In the genomic region with DNA sequence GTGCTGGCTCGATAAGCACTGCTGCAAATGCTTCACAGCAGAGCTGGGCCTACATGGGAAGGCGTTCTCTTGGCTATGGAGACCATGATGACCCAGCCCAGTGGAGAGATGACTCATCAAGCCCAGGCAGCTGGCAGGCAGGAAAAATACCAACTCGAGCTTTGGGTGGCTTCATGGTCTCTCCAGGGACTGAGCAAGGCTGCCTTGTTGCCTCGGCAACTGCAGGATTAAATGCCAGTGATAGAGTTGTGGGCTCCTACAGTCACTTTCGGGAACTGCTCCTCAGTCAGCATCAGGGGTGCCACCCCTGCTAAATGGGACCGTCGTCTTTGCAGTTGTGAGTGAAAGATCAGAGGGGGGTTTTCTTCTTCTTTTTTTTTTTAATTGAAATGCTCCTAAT, we compare ENCODE assay signal across 9 cellular contexts. TPM values are rescaled to one million over a fixed set of nuclear protein-coding genes. Genes with fewer than 3 reads are reported as not detected.
DNase-seq lines count a peak whose midpoint lies in the region; ATAC-seq, FAIRE-seq and TF ChIP-seq lines count a peak whose summit lies in the region.
"Had no signal": no experiment of that assay in that cellular context is flagged by ENCODE, and none has a peak within 500 bp of the region (broad histone marks: within the 10 kb centered on the region; RNA-seq: fewer than 3 reads in every experiment).

No MANE protein-coding gene starts in this region.

- no peaks in the 10 kb centered on the region for H3K27me3 ChIP-seq in HepG2 (ENCODE audit: control insufficient read depth in 1 of 2, insufficient read depth in 2 of 2, low read length in 2 of 2)
- H3K27me3 ChIP-seq: right lobe of liver had no signal

- no TSS peak for BruUV-seq in HepG2 (replicated peaks; lab: Mats Ljungman, UMichigan)

- FAIRE-seq in HepG2 (lab: Jason Lieb, UNC), result no peak

- in situ Hi-C loops in HepG2 (cut with HindIII; ENCODE audit: extremely low pct_ligation_motif_present, low pct_unique_long_range_greater_than_20kb), result loop anchor here (25.0 kb wide), 3 partner anchors 375 to 1050 kb away; no protein-coding TSS in a partner anchor

- H3K4me3 ChIP-seq in HepG2 (replicated peaks in 1 of 3; ENCODE audit: insufficient read depth in 1 of 3, low read depth in 2 of 3, low read length in 3 of 3), result no peak overlapping the region
- H3K4me3 ChIP-seq: right lobe of liver had no signal

- TF ChIP-seq EP300 in Ishikawa (IDR thresholded peaks at IDR 0.05; ENCODE audit: borderline replicate concordance) (no peak), HepG2 (IDR thresholded peaks at IDR 0.05; ENCODE audit: low read depth in 2 of 2, low read length in 2 of 2) (no peak), HepG2 (CRISPR knock-in tag; IDR thresholded peaks at IDR 0.05; ENCODE audit: borderline replicate concordance) (no peak)

- H3K4me2 ChIP-seq in HepG2 (ENCODE audit: low read depth, low read length), result no peak overlapping the region

- H3K27ac ChIP-seq in HepG2 (ENCODE audit: extremely low read length, insufficient read depth, low read length), result no peak overlapping the region
- H3K27ac ChIP-seq: right lobe of liver had no signal

- POLR2A ChIA-PET in HepG2 (lab: Yijun Ruan, JAX), result no interaction called here

- WGBS in HepG2 (ENCODE audit: low lambda C conversion rate), result 97% methylated on average over 3 of the region's 7 CpGs

- intact Hi-C loops in HepG2 (cut with micrococcal nuclease; ENCODE audit: unreplicated experiment), result no loop called here

- no peak overlapping the region for H2AFZ ChIP-seq in HepG2 (ENCODE audit: low read length)

- CTCF ChIA-PET in HepG2 (lab: Yijun Ruan, JAX; ENCODE audit: low intra/inter-chr PET ratio, low total read pairs), result no interaction called here

- TF ChIP-seq RAD21 in Ishikawa (IDR thresholded peaks at IDR 0.05; ENCODE audit: low read depth), result no peak
- no peak for TF ChIP-seq RAD21 in HepG2 (CRISPR knock-in tag; IDR thresholded peaks at IDR 0.05)

- H3K36me3 ChIP-seq in HepG2 (replicated peaks in 1 of 2; ENCODE audit: control insufficient read depth in 1 of 2, insufficient read depth in 2 of 2, low read length in 2 of 2), result peaks cover 3 to 10% of the 10 kb centered on the region in 2 experiments; a peak in 2 of 5 replicates

- no peak for TF ChIP-seq POLR2A in HepG2 (IDR thresholded peaks at IDR 0.05; ENCODE audit: insufficient read depth in 1 of 2, low read depth in 2 of 2, low read length in 2 of 2)

- no peak overlapping the region for H3K9ac ChIP-seq in HepG2 (ENCODE audit: insufficient read depth, low read depth, low read length)

- ATAC-seq in HepG2, result no peak
- ATAC-seq in HG03378 (IDR thresholded peaks at IDR 0.05; ENCODE audit: unreplicated experiment), result no peak

- DNase-seq in AG09319 (ENCODE audit: extremely low read depth, low read depth) (peak; percentile 87), amygdala (lab: John Stamatoyannopoulos, UW) (peak in 33 of 56 donors; percentile 4 to 74 (median 38)), HepG2 (ENCODE audit: low spot score) (peak; percentile 13), amniotic stem cell (lab: John Stamatoyannopoulos, UW) (no peak)
- DNase-seq in activated CD4-positive, CD25-positive, alpha-beta regulatory T cell (lab: John Stamatoyannopoulos, UW), result no peak
- no peak for DNase-seq in activated CD8-positive, alpha-beta memory T cell treated with anti-CD3 and anti-CD28 coated beads, Interleukin-2, amount 50 U/mL, for 4 hours
- DNase-seq: right lobe of liver had no signal

- TF ChIP-seq CTCF in AG09319 (IDR thresholded peaks at IDR 0.05; ENCODE audit: low read depth, low read length) (no peak; the same call in 1 of the 2 replicates), HepG2 (CRISPR knock-in tag; IDR thresholded peaks at IDR 0.05) (no peak)

- no peaks in the 10 kb centered on the region for H3K79me2 ChIP-seq in HepG2 (ENCODE audit: insufficient read depth, low read length)

- H3K9me3 ChIP-seq in HepG2 (ENCODE audit: low read length), result no peaks in the 10 kb centered on the region
- H3K9me3 ChIP-seq: right lobe of liver had no signal

- peaks cover 14% of the 10 kb centered on the region for H3K4me1 ChIP-seq in HepG2 (ENCODE audit: insufficient read depth, low read length)
- H3K4me1 ChIP-seq: right lobe of liver had no signal

- H4K20me1 ChIP-seq in HepG2 (ENCODE audit: insufficient read depth, low read length), result no peaks in the 10 kb centered on the region

TF ChIP-seq in Ishikawa, 13 proteins besides CTCF, POLR2A, EP300 and RAD21:
- TF ChIP-seq NFIC (IDR thresholded peaks at IDR 0.05) (no peak), YY1 (IDR thresholded peaks at IDR 0.05; ENCODE audit: low read depth) (peak; percentile 37; the same call in 1 of the 2 replicates)
- TF ChIP-seq, protein P1, sequence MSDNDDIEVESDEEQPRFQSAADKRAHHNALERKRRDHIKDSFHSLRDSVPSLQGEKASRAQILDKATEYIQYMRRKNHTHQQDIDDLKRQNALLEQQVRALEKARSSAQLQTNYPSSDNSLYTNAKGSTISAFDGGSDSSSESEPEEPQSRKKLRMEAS (IDR thresholded peaks at IDR 0.05), result no peak

TF ChIP-seq in HepG2, 621 proteins besides CTCF, POLR2A, EP300 and RAD21:
- no peak for TF ChIP-seq RXRB (CRISPR knock-in tag; IDR thresholded peaks at IDR 0.05; ENCODE audit: borderline replicate concordance)
- TF ChIP-seq PBX3 (CRISPR knock-in tag; IDR thresholded peaks at IDR 0.05; ENCODE audit: borderline replicate concordance), result no peak
- TF ChIP-seq ZNF101 (CRISPR knock-in tag; IDR thresholded peaks at IDR 0.05; ENCODE audit: borderline replicate concordance, low read depth), result no peak
- no peak for TF ChIP-seq KDM4B (CRISPR knock-in tag; IDR thresholded peaks at IDR 0.05)
- peak; percentile 62 for TF ChIP-seq FOSL2 (CRISPR knock-in tag; IDR thresholded peaks at IDR 0.05)
- TF ChIP-seq ZNF3 (CRISPR knock-in tag; IDR thresholded peaks at IDR 0.05), result no peak
- TF ChIP-seq MLXIP (CRISPR knock-in tag; IDR thresholded peaks at IDR 0.05; ENCODE audit: borderline replicate concordance), result no peak

RNA-seq across cellular contexts. Expression of gene MYZAP, which starts 54.6 kb away (rescaled TPM):
- 0.13 TPM in 1 of 2 replicates, not detected in the other for total RNA-seq in HepG2 (2016; rRNA removed; fragmentation: Illumina TruSeq; extraction: Trizol)
- not detected in 2 replicates for total RNA-seq in HepG2 (2016; cell fraction: cytosol; rRNA removed; fragmentation: Illumina TruSeq; extraction: Trizol; ENCODE audit: low read depth)
- total RNA-seq in HepG2 (2016; cell fraction: insoluble cytoplasmic fraction; rRNA removed; fragmentation: Illumina TruSeq; extraction: Trizol), result not detected in 2 replicates
- total RNA-seq in HepG2 (2016; cell fraction: membrane; rRNA removed; fragmentation: Illumina TruSeq; extraction: Trizol), result not detected in 2 replicates
- total RNA-seq in HepG2 (2016; cell fraction: nucleus; rRNA removed; fragmentation: Illumina TruSeq; extraction: Trizol), result not detected in 2 replicates
- not detected in 2 replicates for polyA plus RNA-seq in HepG2 (2011; rRNA removed)
- 0.03 TPM in 1 of 2 replicates, not detected in the other for polyA plus RNA-seq in HepG2 (2011; cell fraction: cytosol; rRNA removed)
- not detected in 2 replicates for polyA plus RNA-seq in HepG2 (2011; cell fraction: nucleus; rRNA removed)
- polyA plus RNA-seq in HepG2 (2012), result not detected in 2 replicates
- polyA plus RNA-seq in HepG2 (2016; cell fraction: cytosol; fragmentation: Illumina TruSeq; extraction: Trizol; ENCODE audit: low read depth), result not detected in 2 replicates
- polyA plus RNA-seq in HepG2 (2016; cell fraction: insoluble cytoplasmic fraction; fragmentation: Illumina TruSeq; extraction: Trizol; ENCODE audit: low read depth), result not detected in 2 replicates
- not detected in 2 replicates for polyA plus RNA-seq in HepG2 (2016; cell fraction: membrane; fragmentation: Illumina TruSeq; extraction: Trizol; ENCODE audit: low read depth)
- polyA plus RNA-seq in HepG2 (2016; cell fraction: nucleus; fragmentation: Illumina TruSeq; extraction: Trizol; ENCODE audit: insufficient read depth, low read depth), result not detected in 2 replicates
- polyA minus RNA-seq in HepG2 (2011; rRNA and poly(A)+ RNA removed; ENCODE audit: low replicate concordance), result 0.08 and 0.58 TPM in 2 replicates
- polyA minus RNA-seq in HepG2 (2011; cell fraction: cytosol; rRNA and poly(A)+ RNA removed), result not detected in 2 replicates
- not detected in 2 replicates for polyA minus RNA-seq in HepG2 (2011; cell fraction: nucleus; rRNA and poly(A)+ RNA removed)

Comparison
In these comparisons a context has a peak if more than half of its experiments do, and no peak if none do; other contexts are left out.
1. DNase-seq: peak in AG09319 (single experiment), amygdala (33 of 56) and HepG2 (single experiment); none in activated CD4-positive, CD25-positive, alpha-beta regulatory T cell (0 of 4), activated CD8-positive, alpha-beta memory T cell treated with anti-CD3 and anti-CD28 coated beads, Interleukin-2, amount 50 U/mL, for 4 hours (single experiment) and amniotic stem cell (single experiment).